8 cellular contexts compared by ENCODE assay signal in the genomic region with DNA sequence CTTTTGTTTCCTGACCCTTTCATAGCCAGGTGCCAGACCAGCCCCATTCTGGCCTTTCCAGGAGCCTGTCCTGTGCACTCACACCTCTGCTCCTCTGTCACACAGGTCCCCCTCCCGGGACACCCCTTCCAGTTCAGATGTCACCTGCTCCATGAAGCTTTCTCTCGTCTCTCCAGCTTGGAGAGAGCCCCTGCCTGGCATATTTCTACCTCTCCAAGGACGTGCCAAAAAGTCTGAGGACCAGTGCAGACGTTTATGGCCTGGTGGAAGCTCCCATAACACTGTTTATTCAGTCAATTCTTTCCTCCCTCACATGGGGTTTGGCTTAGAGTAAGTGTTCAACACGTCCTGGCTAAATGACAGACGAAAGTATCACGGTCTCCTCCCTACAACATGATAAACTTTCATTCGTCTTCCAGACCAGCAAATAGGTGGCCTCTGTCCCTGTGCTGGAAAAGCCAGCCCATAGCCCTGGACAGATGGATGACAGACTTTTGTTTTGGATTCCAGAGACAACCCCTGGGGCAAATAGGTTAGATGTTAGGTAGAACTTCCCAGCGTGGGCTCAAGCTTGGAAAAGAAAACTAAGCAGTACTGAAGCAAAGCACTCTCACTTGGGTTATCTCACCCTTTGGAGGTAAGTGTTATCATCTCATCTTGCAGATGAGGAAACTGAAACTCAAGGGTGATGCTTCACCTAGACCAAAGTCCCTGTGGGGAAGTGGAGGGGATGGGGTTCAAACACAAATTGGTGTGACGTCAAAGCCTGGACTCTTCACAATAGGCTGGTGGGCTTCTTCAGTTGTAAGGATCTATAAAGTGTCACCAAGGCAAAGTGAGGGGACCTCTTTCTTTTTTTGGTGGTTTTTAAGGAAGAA.
DNase-seq lines count a peak whose midpoint lies in the region; ATAC-seq lines count a peak whose summit lies in the region.

No MANE protein-coding gene starts in this region.

- ATAC-seq in GM21367 (IDR thresholded peaks at IDR 0.05; ENCODE audit: unreplicated experiment) = no peak
- no peak for ATAC-seq in HG03432 (IDR thresholded peaks at IDR 0.05; ENCODE audit: unreplicated experiment)

- peak overlapping the region; percentile 72 to 81 for H3K4me3 ChIP-seq in muscle layer of duodenum (ENCODE audit: low read depth in 1 of 2, low read length in 2 of 2)

- H3K4me1 ChIP-seq in muscle layer of duodenum (ENCODE audit: control insufficient read depth in 1 of 2, insufficient read depth in 2 of 2, low read length in 2 of 2) = peaks cover 49 to 64% of the 10 kb centered on the region in 2 donors

- H3K36me3 ChIP-seq in muscle layer of duodenum (ENCODE audit: control insufficient read depth in 1 of 2, insufficient read depth in 2 of 2, low read length in 2 of 2) = no peaks in the 10 kb centered on the region

- H3K27ac ChIP-seq in angular gyrus (ENCODE audit: low read depth, low read length) (peak overlapping the region; percentile 20), muscle layer of duodenum (ENCODE audit: low read length) (peak overlapping the region; percentile 67)

- H3K9me3 ChIP-seq in muscle layer of duodenum (ENCODE audit: control insufficient read depth in 1 of 2, low read length in 2 of 2) = peaks cover 0 to 3% of the 10 kb centered on the region in 2 donors

- no peaks in the 10 kb centered on the region for H3K27me3 ChIP-seq in muscle layer of duodenum (ENCODE audit: low read depth, low read length)

- peak; percentile 49 for DNase-seq in stimulated activated CD4-positive, alpha-beta T cell treated with anti-CD3 and anti-CD28 coated beads, Interleukin-1b, Interleukin-23, amount 100 ng/mL, for 48 hours
- no peak for DNase-seq in stimulated activated CD4-positive, alpha-beta T cell treated with anti-CD3 and anti-CD28 coated beads, Interleukin-12 subunit alpha, Interleukin-12 subunit beta, amount 100 ng/mL, for 4 hours
- no peak for DNase-seq in NCI-H1092 (lab: John Stamatoyannopoulos, UW)
- no peak for DNase-seq in NCI-H2029 (lab: John Stamatoyannopoulos, UW)
